In the genomic region with DNA sequence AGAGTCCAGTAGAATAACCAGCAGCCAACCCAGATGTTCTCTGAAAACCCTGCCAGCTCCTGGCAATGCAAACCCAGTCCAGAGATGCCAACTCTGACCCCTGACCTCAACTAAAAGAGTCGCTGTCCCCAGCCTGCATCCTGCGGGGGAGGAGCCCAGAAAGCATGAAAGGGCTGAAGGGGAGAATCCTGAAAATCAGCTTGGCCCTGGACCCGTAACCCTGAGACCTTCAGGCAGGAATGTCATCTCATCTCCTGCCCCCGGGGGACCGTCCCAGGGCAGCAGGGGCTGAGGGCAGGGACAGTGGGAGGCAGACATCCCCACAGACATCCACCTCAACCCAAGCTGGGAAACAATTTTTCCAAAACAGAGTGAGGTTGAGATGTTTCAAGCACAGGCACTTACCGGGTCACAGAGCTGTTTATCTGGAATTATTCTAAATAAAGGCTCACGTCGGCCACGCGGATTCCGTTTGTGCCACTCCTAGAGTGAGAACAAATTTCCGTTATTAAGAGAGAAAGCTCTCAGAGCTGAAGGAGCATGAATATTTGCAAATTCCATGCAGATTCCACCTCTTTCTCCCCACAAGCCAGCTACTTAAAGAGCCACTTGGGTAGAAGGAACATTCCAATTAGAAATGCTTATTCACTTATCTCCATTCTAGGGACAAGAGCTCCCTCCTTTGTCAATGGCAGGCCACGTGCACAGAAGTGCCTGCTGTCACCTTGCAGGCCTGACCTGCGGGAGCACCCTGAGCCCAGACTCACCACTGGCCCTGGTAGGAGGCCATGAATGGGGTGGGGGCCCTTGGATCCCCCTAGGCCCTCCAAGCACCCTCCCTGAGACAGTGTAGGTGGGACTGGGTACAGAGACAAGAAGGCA, we compare ENCODE assay signal across 18 cellular contexts.
DNase-seq lines count a peak whose midpoint lies in the region; ATAC-seq and TF ChIP-seq lines count a peak whose summit lies in the region.
"Had no signal": no experiment of that assay in that cellular context is flagged by ENCODE, and none has a peak within 500 bp of the region (broad histone marks: within the 10 kb centered on the region; RNA-seq: fewer than 3 reads in every experiment).

No MANE protein-coding gene starts in this region.

- peaks cover 41% of the 10 kb centered on the region for H3K4me1 Mint-ChIP-seq in WTC11
- peaks cover 0 to 8% (median 0%) of the 10 kb centered on the region in 4 donors for H3K4me1 Mint-ChIP-seq in naive thymus-derived CD8-positive, alpha-beta T cell

- no peak overlapping the region; the same call in 1 of the 2 replicates for H3K27ac Mint-ChIP-seq in WTC11
- H3K27ac Mint-ChIP-seq in naive thymus-derived CD8-positive, alpha-beta T cell, result no peak overlapping the region
- H3K27ac Mint-ChIP-seq: T-helper 2 cell treated with Interferon-gamma antibody and Interleukin-4, amounts not matched to agents 5 μg/mL and 100 μg/mL, for 36 hours had no signal

- H3K27ac ChIP-seq in BLaER1 (no peak overlapping the region), HUES48 (ENCODE audit: low read depth, low read length) (no peak overlapping the region), mesendoderm (ENCODE audit: low read depth, low read length) (no peak overlapping the region)
- H3K27ac ChIP-seq: right lobe of liver had no signal

- H3K23ac ChIP-seq in mesendoderm (ENCODE audit: low read length), result no peak overlapping the region

- no peak overlapping the region for H3K4me3 ChIP-seq in BLaER1
- no peak overlapping the region for H3K4me3 ChIP-seq in HUES48 (ENCODE audit: low read depth, low read length)
- no peak overlapping the region for H3K4me3 ChIP-seq in mesendoderm (ENCODE audit: low read length)
- H3K4me3 ChIP-seq: mucosa of descending colon, right lobe of liver had no signal

- H3K9me3 ChIP-seq in BLaER1, result no peaks in the 10 kb centered on the region
- H3K9me3 ChIP-seq in HUES48 (ENCODE audit: control insufficient read depth, insufficient read depth, low read length), result no peaks in the 10 kb centered on the region
- H3K9me3 ChIP-seq: mucosa of descending colon, right lobe of liver had no signal

- H3K9ac ChIP-seq in BLaER1, result no peak overlapping the region
- H3K9ac ChIP-seq in HUES48 (ENCODE audit: low read depth, low read length), result peak overlapping the region; percentile 16; the same call in 1 of the 2 replicates
- H3K9ac ChIP-seq in mesendoderm (ENCODE audit: low read length), result no peak overlapping the region

- H3K4me1 ChIP-seq in BLaER1, result peaks cover 76% of the 10 kb centered on the region
- H3K4me1 ChIP-seq in HUES48 (ENCODE audit: control insufficient read depth, insufficient read depth, low read length), result peaks cover 17% of the 10 kb centered on the region
- H3K4me1 ChIP-seq in mesendoderm (ENCODE audit: control insufficient read depth, low read depth, low read length), result no peaks in the 10 kb centered on the region
- H3K4me1 ChIP-seq: right lobe of liver had no signal

- H3K27me3 ChIP-seq in BLaER1 (no peaks in the 10 kb centered on the region), HUES48 (ENCODE audit: control insufficient read depth, insufficient read depth, low read length) (no peaks in the 10 kb centered on the region), mesendoderm (ENCODE audit: insufficient read depth, low read length, poor library complexity) (no peaks in the 10 kb centered on the region)
- H3K27me3 ChIP-seq: right lobe of liver had no signal

- H4K8ac ChIP-seq in mesendoderm (ENCODE audit: low read depth, low read length), result no peak overlapping the region

- H4K20me1 ChIP-seq in BLaER1, result no peaks in the 10 kb centered on the region

- H3K4me2 ChIP-seq in BLaER1 (peak overlapping the region; percentile 80), mesendoderm (ENCODE audit: low read length) (no peak overlapping the region)

- no peak overlapping the region for H2BK120ac ChIP-seq in mesendoderm (ENCODE audit: low read depth, low read length)

- H2BK5ac ChIP-seq in mesendoderm (ENCODE audit: low read length), result no peak overlapping the region

- no peak overlapping the region for H3K56ac ChIP-seq in mesendoderm (ENCODE audit: low read length)

- whole genome bisulfite sequencing in mesendoderm (ENCODE audit: extremely low coverage, insufficient coverage, low lambda C conversion rate), result no CpG with 5 or more reads among the region's 14 CpGs

- TF ChIP-seq CTCF in WTC11 (IDR thresholded peaks at IDR 0.05), result no peak

- H3K36me3 ChIP-seq in BLaER1, result no peaks in the 10 kb centered on the region
- no peaks in the 10 kb centered on the region for H3K36me3 ChIP-seq in HUES48 (ENCODE audit: control insufficient read depth, insufficient read depth, low read length)
- no peaks in the 10 kb centered on the region for H3K36me3 ChIP-seq in mesendoderm (ENCODE audit: control insufficient read depth, insufficient read depth, low read length)
- H3K36me3 ChIP-seq: right lobe of liver had no signal

- H3K4ac ChIP-seq in mesendoderm (ENCODE audit: low read depth, low read length), result no peak overlapping the region

- DNase-seq in WTC11 (ENCODE audit: low spot score) (no peak), mesendoderm (peak; percentile 66), GF-D8 (lab: John Stamatoyannopoulos, UW) (no peak), NAMALWA (ENCODE audit: low spot score) (no peak)
- no peak for DNase-seq in naive thymus-derived CD8-positive, alpha-beta T cell
- DNase-seq: activated CD4-positive, CD25-positive, alpha-beta regulatory T cell treated with anti-CD3 and anti-CD28 coated beads, Interleukin-2, amount 50 U/mL, for 72 hours; amniotic stem cell; effector memory CD4-positive, alpha-beta T cell; GDM1; mucosa of descending colon; NCI-H146; occipital lobe; stimulated activated CD4-positive, alpha-beta T cell treated with anti-CD3 and anti-CD28 coated beads, Interleukin-1b, Interleukin-23, amount 100 ng/mL, for 48 hours had no signal

- H3K9me3 Mint-ChIP-seq in WTC11, result no peaks in the 10 kb centered on the region
- no peaks in the 10 kb centered on the region for H3K9me3 Mint-ChIP-seq in naive thymus-derived CD8-positive, alpha-beta T cell
- H3K9me3 Mint-ChIP-seq: T-helper 2 cell treated with Interferon-gamma antibody and Interleukin-4, amounts not matched to agents 5 μg/mL and 100 μg/mL, for 36 hours had no signal

- H3K18ac ChIP-seq in mesendoderm (ENCODE audit: low read length), result no peak overlapping the region

- no peaks in the 10 kb centered on the region for H3K36me3 Mint-ChIP-seq in WTC11
- no peaks in the 10 kb centered on the region for H3K36me3 Mint-ChIP-seq in naive thymus-derived CD8-positive, alpha-beta T cell

- CTCF ChIA-PET in WTC11 (lab: Charles Lee), result interaction anchor here (0.6 to 2.1 kb wide), 11 partner anchors 9 to 242 kb away, joined by 3 to 12 read pairs (median 4); no protein-coding TSS in a partner anchor

- POLR2A ChIA-PET in WTC11 (lab: Charles Lee), result interaction anchor here (1.1 kb wide), 1 partner anchor 9 kb away, joined by 3 read pairs; no protein-coding TSS in a partner anchor
- POLR2A ChIA-PET in naive thymus-derived CD8-positive, alpha-beta T cell (lab: Charles Lee), result no interaction called here

- H2AK5ac ChIP-seq in mesendoderm (ENCODE audit: low read length), result no peak overlapping the region

- H4K5ac ChIP-seq in mesendoderm (ENCODE audit: low read length), result no peak overlapping the region

- no peak overlapping the region for H3K4me3 Mint-ChIP-seq in WTC11
- no peak overlapping the region for H3K4me3 Mint-ChIP-seq in naive thymus-derived CD8-positive, alpha-beta T cell
- H3K4me3 Mint-ChIP-seq: T-helper 2 cell treated with Interferon-gamma antibody and Interleukin-4, amounts not matched to agents 5 μg/mL and 100 μg/mL, for 36 hours had no signal

- no peaks in the 10 kb centered on the region for H3K79me2 ChIP-seq in mesendoderm (ENCODE audit: control insufficient read depth, insufficient read depth, low read length)

- H3K27me3 Mint-ChIP-seq in WTC11 (ENCODE audit: low read depth), result no peaks in the 10 kb centered on the region; the same call in 1 of the 2 replicates
- peaks cover 2 to 28% (median 12%) of the 10 kb centered on the region in 5 donors for H3K27me3 Mint-ChIP-seq in naive thymus-derived CD8-positive, alpha-beta T cell

- H3K79me1 ChIP-seq in mesendoderm (ENCODE audit: low read length), result no peaks in the 10 kb centered on the region

- no peak overlapping the region for H2BK15ac ChIP-seq in mesendoderm (replicated peaks; ENCODE audit: low read depth)

- ATAC-seq in WTC11 (peak; percentile 29), GM18867 (IDR thresholded peaks at IDR 0.05; ENCODE audit: unreplicated experiment) (no peak)
- ATAC-seq in naive thymus-derived CD8-positive, alpha-beta T cell, result no peak
- ATAC-seq: mucosa of descending colon, right lobe of liver had no signal

TF ChIP-seq in WTC11, 78 proteins besides CTCF, POLR2A, EP300 and RAD21 (continues in another document):
- TF ChIP-seq, protein P1, sequence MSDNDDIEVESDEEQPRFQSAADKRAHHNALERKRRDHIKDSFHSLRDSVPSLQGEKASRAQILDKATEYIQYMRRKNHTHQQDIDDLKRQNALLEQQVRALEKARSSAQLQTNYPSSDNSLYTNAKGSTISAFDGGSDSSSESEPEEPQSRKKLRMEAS (CRISPR knock-in tag; IDR thresholded peaks at IDR 0.05), result peak; percentile 52; the same call in 1 of the 2 replicates
- TF ChIP-seq, protein P2, sequence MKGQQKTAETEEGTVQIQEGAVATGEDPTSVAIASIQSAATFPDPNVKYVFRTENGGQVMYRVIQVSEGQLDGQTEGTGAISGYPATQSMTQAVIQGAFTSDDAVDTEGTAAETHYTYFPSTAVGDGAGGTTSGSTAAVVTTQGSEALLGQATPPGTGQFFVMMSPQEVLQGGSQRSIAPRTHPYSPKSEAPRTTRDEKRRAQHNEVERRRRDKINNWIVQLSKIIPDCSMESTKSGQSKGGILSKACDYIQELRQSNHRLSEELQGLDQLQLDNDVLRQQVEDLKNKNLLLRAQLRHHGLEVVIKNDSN (CRISPR knock-in tag; IDR thresholded peaks at IDR 0.05), result peak; percentile 15; the same call in 1 of the 2 replicates
- TF ChIP-seq, protein P3, sequence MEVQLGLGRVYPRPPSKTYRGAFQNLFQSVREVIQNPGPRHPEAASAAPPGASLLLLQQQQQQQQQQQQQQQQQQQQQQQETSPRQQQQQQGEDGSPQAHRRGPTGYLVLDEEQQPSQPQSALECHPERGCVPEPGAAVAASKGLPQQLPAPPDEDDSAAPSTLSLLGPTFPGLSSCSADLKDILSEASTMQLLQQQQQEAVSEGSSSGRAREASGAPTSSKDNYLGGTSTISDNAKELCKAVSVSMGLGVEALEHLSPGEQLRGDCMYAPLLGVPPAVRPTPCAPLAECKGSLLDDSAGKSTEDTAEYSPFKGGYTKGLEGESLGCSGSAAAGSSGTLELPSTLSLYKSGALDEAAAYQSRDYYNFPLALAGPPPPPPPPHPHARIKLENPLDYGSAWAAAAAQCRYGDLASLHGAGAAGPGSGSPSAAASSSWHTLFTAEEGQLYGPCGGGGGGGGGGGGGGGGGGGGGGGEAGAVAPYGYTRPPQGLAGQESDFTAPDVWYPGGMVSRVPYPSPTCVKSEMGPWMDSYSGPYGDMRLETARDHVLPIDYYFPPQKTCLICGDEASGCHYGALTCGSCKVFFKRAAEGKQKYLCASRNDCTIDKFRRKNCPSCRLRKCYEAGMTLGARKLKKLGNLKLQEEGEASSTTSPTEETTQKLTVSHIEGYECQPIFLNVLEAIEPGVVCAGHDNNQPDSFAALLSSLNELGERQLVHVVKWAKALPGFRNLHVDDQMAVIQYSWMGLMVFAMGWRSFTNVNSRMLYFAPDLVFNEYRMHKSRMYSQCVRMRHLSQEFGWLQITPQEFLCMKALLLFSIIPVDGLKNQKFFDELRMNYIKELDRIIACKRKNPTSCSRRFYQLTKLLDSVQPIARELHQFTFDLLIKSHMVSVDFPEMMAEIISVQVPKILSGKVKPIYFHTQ (CRISPR knock-in tag; IDR thresholded peaks at IDR 0.05), result no peak
